8 cellular contexts compared by ENCODE assay signal in the genomic region with DNA sequence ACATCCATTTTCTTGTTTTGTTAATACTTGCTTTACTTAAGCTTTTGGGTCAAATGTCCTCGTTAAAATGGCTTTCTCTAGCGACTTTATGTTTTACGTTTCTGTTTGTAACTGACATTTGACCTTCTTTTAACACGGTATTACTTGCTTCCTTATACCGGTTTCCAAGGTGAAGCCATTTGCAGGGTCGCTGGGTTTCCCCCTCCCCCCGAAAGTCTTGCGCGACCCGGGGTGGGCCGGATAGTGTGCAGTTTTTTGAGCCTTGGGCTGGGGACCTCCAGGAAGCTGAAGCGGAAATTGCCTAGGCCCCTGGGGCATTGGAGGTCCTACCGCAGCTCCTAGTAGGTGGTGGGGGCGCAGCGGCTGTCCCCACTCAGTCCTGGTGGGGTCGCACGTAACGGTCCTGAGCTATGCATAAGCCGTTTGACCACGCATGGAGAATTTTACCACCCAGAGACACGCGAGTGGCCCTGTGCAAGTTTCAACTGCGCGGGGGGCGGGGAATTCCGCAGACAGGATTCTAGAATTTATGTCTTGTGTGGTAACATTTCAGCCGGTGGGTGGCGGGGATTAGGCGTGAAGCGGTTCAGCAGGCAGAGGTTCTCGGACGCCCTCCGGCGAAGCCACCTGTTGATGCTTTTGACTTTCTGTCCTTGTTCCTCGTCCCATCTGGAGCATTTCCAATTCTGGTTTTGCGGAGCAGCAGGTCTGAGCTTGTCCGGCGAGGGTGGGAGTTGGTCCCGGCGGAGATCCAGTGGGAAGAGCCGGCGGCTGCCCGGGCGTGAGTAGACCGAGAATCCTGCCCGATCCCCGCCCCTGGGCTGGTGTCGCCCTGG. TPM values are rescaled to one million over a fixed set of nuclear protein-coding genes. Genes with fewer than 3 reads are reported as not detected.
DNase-seq lines count a peak whose midpoint lies in the region; ATAC-seq and TF ChIP-seq lines count a peak whose summit lies in the region.

No MANE protein-coding gene starts in this region.

- H3K27ac Mint-ChIP-seq in activated CD4-positive, alpha-beta memory T cell treated with anti-CD3 and anti-CD28 coated beads for 36 hours = peak overlapping the region; percentile 97

- H3K4me3 Mint-ChIP-seq in activated CD4-positive, alpha-beta memory T cell treated with anti-CD3 and anti-CD28 coated beads for 36 hours = peak overlapping the region; percentile 99

- TF ChIP-seq CTCF in AG09319 (IDR thresholded peaks at IDR 0.05; ENCODE audit: low read depth, low read length) = peak; percentile 30

- peaks cover 37% of the 10 kb centered on the region for H3K4me1 Mint-ChIP-seq in activated CD4-positive, alpha-beta memory T cell treated with anti-CD3 and anti-CD28 coated beads for 36 hours (ENCODE audit: low read depth)

- ATAC-seq in GM18858 (IDR thresholded peaks at IDR 0.05; ENCODE audit: unreplicated experiment) (peak; percentile 31), HG03066 (IDR thresholded peaks at IDR 0.05; ENCODE audit: low read depth, unreplicated experiment) (peak; percentile 47)

- no peaks in the 10 kb centered on the region for H3K27me3 Mint-ChIP-seq in activated CD4-positive, alpha-beta memory T cell treated with anti-CD3 and anti-CD28 coated beads for 36 hours

- DNase-seq in AG09319 (ENCODE audit: extremely low read depth, low read depth) = peak; percentile 54
- peak; percentile 80 for DNase-seq in NCI-H460 (ENCODE audit: extremely low read depth, low read depth)
- DNase-seq in activated CD4-positive, alpha-beta memory T cell treated with anti-CD3 and anti-CD28 coated beads for 36 hours = peak; percentile 93
- DNase-seq in ecto neural progenitor cell (ENCODE audit: low spot score) = peak; percentile 86
- peak; percentile 88 to 89 for DNase-seq in lung microvascular endothelial cell (ENCODE audit: low read depth in 2 of 2)
- DNase-seq in stimulated activated CD8-positive, alpha-beta memory T cell treated with anti-CD3 and anti-CD28 coated beads, Interleukin-15, amount 100 ng/mL, for 24 hours (ENCODE audit: low read depth) = peak; percentile 60

- peaks cover 47% of the 10 kb centered on the region for H3K36me3 Mint-ChIP-seq in activated CD4-positive, alpha-beta memory T cell treated with anti-CD3 and anti-CD28 coated beads for 36 hours

- CTCF ChIA-PET in activated CD4-positive, alpha-beta memory T cell treated with anti-CD3 and anti-CD28 coated beads for 36 hours (lab: Charles Lee) = interaction anchor here (0.9 to 2.8 kb wide), 14 partner anchors 17 to 415 kb away, joined by 3 to 16 read pairs (median 6); a partner anchor contains a TSS

- intact Hi-C loops in activated CD4-positive, alpha-beta memory T cell treated with anti-CD3 and anti-CD28 coated beads for 36 hours (cut with micrococcal nuclease) = loop anchor here (1.0 to 10.0 kb wide), 4 partner anchors 12 to 526 kb away; a partner anchor contains a TSS

- POLR2A ChIA-PET in activated CD4-positive, alpha-beta memory T cell treated with anti-CD3 and anti-CD28 coated beads for 36 hours (lab: Charles Lee) = interaction anchor here (0.6 to 8.6 kb wide), 16 partner anchors 26 to 405 kb away, joined by 3 to 49 read pairs (median 4); a partner anchor contains a TSS

- no peaks in the 10 kb centered on the region for H3K9me3 Mint-ChIP-seq in activated CD4-positive, alpha-beta memory T cell treated with anti-CD3 and anti-CD28 coated beads for 36 hours

RNA-seq across cellular contexts. Expression of a gene that starts 2.4 kb away (rescaled TPM):
- total RNA-seq in NCI-H460 (2014; rRNA removed; shearing (Covaris generic)) = 70.1 and 71.1 TPM in 2 replicates
- polyA plus RNA-seq in NCI-H460 (2014; cell fraction: nucleus; rRNA removed) = 36.7 and 39.2 TPM in 2 replicates
- total RNA-seq in activated CD4-positive, alpha-beta memory T cell treated with anti-CD3 and anti-CD28 coated beads for 36 hours = 100 to 1,000 TPM; 325 to 343 TPM
- 79.1 and 101 TPM in 2 replicates for total RNA-seq in lung microvascular endothelial cell

RNA-seq across cellular contexts. Expression of a gene that starts 46.5 kb away (rescaled TPM):
- 106 and 123 TPM in 2 replicates for total RNA-seq in NCI-H460 (2014; rRNA removed; shearing (Covaris generic))
- 143 and 221 TPM in 2 replicates for polyA plus RNA-seq in NCI-H460 (2014; cell fraction: nucleus; rRNA removed)
- 100 to 1,000 TPM; 158 to 162 TPM for total RNA-seq in activated CD4-positive, alpha-beta memory T cell treated with anti-CD3 and anti-CD28 coated beads for 36 hours
- total RNA-seq in lung microvascular endothelial cell = 85.3 and 92.0 TPM in 2 replicates

RNA-seq across cellular contexts. Expression of a gene that starts 46.9 kb away (rescaled TPM):
- total RNA-seq in NCI-H460 (2014; rRNA removed; shearing (Covaris generic)) = 6.6 and 8.6 TPM in 2 replicates
- polyA plus RNA-seq in NCI-H460 (2014; cell fraction: nucleus; rRNA removed) = 4.6 and 5.3 TPM in 2 replicates
- 10 to 100 TPM; 18.9 to 20.5 TPM for total RNA-seq in activated CD4-positive, alpha-beta memory T cell treated with anti-CD3 and anti-CD28 coated beads for 36 hours
- 6.3 and 8.5 TPM in 2 replicates for total RNA-seq in lung microvascular endothelial cell

Comparison
In these comparisons a context has a peak if more than half of its experiments do, and no peak if none do; other contexts are left out.
1. Peak in every context shown above with its lines: DNase-seq and ATAC-seq.